ENCODE assay signal across 19 cellular contexts in genomic region chr17:13643196-13643595, GRCh38. TPM values are rescaled to one million over a fixed set of nuclear protein-coding genes. Genes with fewer than 3 reads are reported as not detected.
DNase-seq lines count a peak whose midpoint lies in the region; FAIRE-seq and TF ChIP-seq lines count a peak whose summit lies in the region.
"Had no signal": no experiment of that assay in that cellular context is flagged by ENCODE, and none has a peak within 500 bp of the region (broad histone marks: within the 10 kb centered on the region; RNA-seq: fewer than 3 reads in every experiment).

No MANE protein-coding gene starts in this region.

- peak overlapping the region; percentile 59 for H3K27ac ChIP-seq in endodermal cell (ENCODE audit: low read depth, low read length)
- peak overlapping the region; percentile 65 for H3K27ac ChIP-seq in neuronal stem cell (replicated peaks; ENCODE audit: low read length)
- H3K27ac ChIP-seq in mesenchymal stem cell (ENCODE audit: low read length, poor library complexity, severe bottlenecking), result no peak overlapping the region
- H3K27ac ChIP-seq: A549, C4-2B, HL-60 had no signal

- H2BK12ac ChIP-seq in neuronal stem cell (ENCODE audit: low read length), result no peak overlapping the region
- no peak overlapping the region for H2BK12ac ChIP-seq in mesenchymal stem cell (ENCODE audit: low read length in 2 of 2)

- H3K4ac ChIP-seq in neuronal stem cell (ENCODE audit: low read length), result no peak overlapping the region
- H3K4ac ChIP-seq in mesenchymal stem cell (ENCODE audit: low read depth in 1 of 2, low read length in 2 of 2), result no peak overlapping the region

- H3K36me3 Mint-ChIP-seq in endodermal cell (ENCODE audit: low read depth), result no peaks in the 10 kb centered on the region
- H3K36me3 Mint-ChIP-seq: CD4-positive, alpha-beta memory T cell had no signal

- DNase-seq in NT2/D1 (ENCODE audit: low read depth, low spot score) (peak; percentile 46), endodermal cell (no peak), neuronal stem cell (ENCODE audit: low spot score) (peak; percentile 76), cardiac septum (ENCODE audit: low spot score) (no peak), RCC 7860 (ENCODE audit: low spot score) (no peak), mesenchymal stem cell (no peak)
- DNase-seq: BE2C; CD4-positive, alpha-beta memory T cell; COR-L47; DMS153; DMS79 treated with DMSO at 0.1 percent for 48 hours; EL; GDM1; IMR-90 had no signal

- H3K14ac ChIP-seq in neuronal stem cell (ENCODE audit: low read length) (no peak overlapping the region), mesenchymal stem cell (ENCODE audit: low read length in 2 of 2) (no peak overlapping the region)

- no peak overlapping the region for H3K4me3 ChIP-seq in NT2/D1 (ENCODE audit: insufficient read length, low read depth)
- H3K4me3 ChIP-seq in endodermal cell (ENCODE audit: low read length), result no peak overlapping the region
- H3K4me3 ChIP-seq in neuronal stem cell (ENCODE audit: low read length in 2 of 2), result no peak overlapping the region
- no peak overlapping the region for H3K4me3 ChIP-seq in mesenchymal stem cell (ENCODE audit: insufficient read depth in 1 of 2, low read depth in 1 of 2, low read length in 2 of 2)
- H3K4me3 ChIP-seq: A549 had no signal

- H3K27ac Mint-ChIP-seq in endodermal cell, result no peak overlapping the region
- H3K27ac Mint-ChIP-seq: CD4-positive, alpha-beta memory T cell had no signal

- no peak overlapping the region for H3K18ac ChIP-seq in neuronal stem cell (ENCODE audit: low read length)
- H3K18ac ChIP-seq in mesenchymal stem cell (ENCODE audit: low read depth in 1 of 2, low read length in 2 of 2), result no peak overlapping the region

- H4K91ac ChIP-seq in neuronal stem cell (ENCODE audit: low read depth, low read length, poor library complexity) (no peak overlapping the region), mesenchymal stem cell (ENCODE audit: low read length) (no peak overlapping the region)

- no peak overlapping the region for H4K8ac ChIP-seq in neuronal stem cell (ENCODE audit: low read depth, low read length)
- no peak overlapping the region for H4K8ac ChIP-seq in mesenchymal stem cell (ENCODE audit: low read length)

- TF ChIP-seq CTCF in endodermal cell (conservative IDR thresholded peaks at IDR 0.05), result no peak

- no peaks in the 10 kb centered on the region for H3K9me3 Mint-ChIP-seq in endodermal cell

- H2BK15ac ChIP-seq in neuronal stem cell (ENCODE audit: low read length) (no peak overlapping the region), mesenchymal stem cell (ENCODE audit: low read depth, poor library complexity, severe bottlenecking) (no peak overlapping the region)

- H2AK5ac ChIP-seq in neuronal stem cell (ENCODE audit: low read depth, low read length) (no peak overlapping the region), mesenchymal stem cell (ENCODE audit: low read length, severe bottlenecking) (no peak overlapping the region)

- 81% methylated on average over 2 of the region's 2 CpGs; no CpG with 5 or more reads in 1 of the 2 experiments for WGBS in endodermal cell (ENCODE audit: insufficient coverage in 1 of 2, insufficient read length in 1 of 2), 2 experiments
- WGBS in neuronal stem cell (ENCODE audit: extremely low coverage in 2 of 2, insufficient read length in 2 of 2, insufficient replicate concordance in 1 of 2), 2 donors, result no CpG with 5 or more reads among the region's 2 CpGs
- 88% methylated on average over 1 of the region's 2 CpGs for WGBS in mesenchymal stem cell

- H2AFZ ChIP-seq in neuronal stem cell (ENCODE audit: low read length), result no peak overlapping the region
- H2AFZ ChIP-seq in mesenchymal stem cell (ENCODE audit: low read depth, low read length), result no peak overlapping the region

- H3K9me3 ChIP-seq in NT2/D1 (ENCODE audit: insufficient read depth, low read length) (no peaks in the 10 kb centered on the region), endodermal cell (ENCODE audit: control insufficient read depth, low read length) (no peaks in the 10 kb centered on the region), neuronal stem cell (replicated peaks in 1 of 2; ENCODE audit: control insufficient read depth in 2 of 2, insufficient read depth in 1 of 2, low read depth in 1 of 2, low read length in 2 of 2) (no peaks in the 10 kb centered on the region), mesenchymal stem cell (ENCODE audit: control insufficient read depth, low read length) (no peaks in the 10 kb centered on the region)
- H3K9me3 ChIP-seq: BE2C had no signal

- peaks cover 5% of the 10 kb centered on the region for H3K27me3 Mint-ChIP-seq in endodermal cell (ENCODE audit: insufficient read depth)
- H3K27me3 Mint-ChIP-seq: CD4-positive, alpha-beta memory T cell had no signal

- no peaks in the 10 kb centered on the region for H3K36me3 ChIP-seq in NT2/D1 (ENCODE audit: insufficient read depth, insufficient read length, low read length)
- no peaks in the 10 kb centered on the region for H3K36me3 ChIP-seq in endodermal cell (ENCODE audit: control insufficient read depth, insufficient read depth, low read length)
- H3K36me3 ChIP-seq in neuronal stem cell (replicated peaks in 1 of 2; ENCODE audit: control insufficient read depth in 2 of 2, insufficient read depth in 2 of 2, low read length in 2 of 2), result no peaks in the 10 kb centered on the region
- no peaks in the 10 kb centered on the region for H3K36me3 ChIP-seq in mesenchymal stem cell (ENCODE audit: control insufficient read depth in 1 of 2, insufficient read depth in 2 of 2, low read depth in 1 of 2, low read length in 2 of 2)
- H3K36me3 ChIP-seq: BE2C had no signal

- H3K79me1 ChIP-seq in neuronal stem cell (ENCODE audit: low read depth, low read length) (no peaks in the 10 kb centered on the region), mesenchymal stem cell (replicated peaks; ENCODE audit: low read length, poor library complexity, severe bottlenecking) (no peaks in the 10 kb centered on the region)

- H3K4me1 ChIP-seq in NT2/D1 (ENCODE audit: insufficient read depth, insufficient read length) (no peaks in the 10 kb centered on the region), endodermal cell (ENCODE audit: control insufficient read depth, insufficient read depth, low read length) (peaks cover 7% of the 10 kb centered on the region), neuronal stem cell (ENCODE audit: control insufficient read depth in 2 of 2, insufficient read depth in 1 of 2, low read depth in 1 of 2, low read length in 2 of 2) (peaks cover 15 to 49% of the 10 kb centered on the region in 2 donors), mesenchymal stem cell (ENCODE audit: control insufficient read depth, insufficient read depth, low read depth, low read length) (no peaks in the 10 kb centered on the region)
- H3K4me1 ChIP-seq: A549, BE2C had no signal

- H3K4me3 Mint-ChIP-seq in endodermal cell, result no peak overlapping the region
- H3K4me3 Mint-ChIP-seq: CD4-positive, alpha-beta memory T cell had no signal

- no peak overlapping the region for H2BK5ac ChIP-seq in neuronal stem cell (ENCODE audit: low read length)
- H2BK5ac ChIP-seq in mesenchymal stem cell (ENCODE audit: low read depth, low read length, poor library complexity, severe bottlenecking), result no peak overlapping the region

- H3K23ac ChIP-seq in neuronal stem cell (ENCODE audit: low read depth, low read length, poor library complexity) (no peak overlapping the region), mesenchymal stem cell (ENCODE audit: low read length in 2 of 2) (no peak overlapping the region)

- H3K4me2 ChIP-seq in neuronal stem cell (ENCODE audit: insufficient read depth, low read length, poor library complexity, severe bottlenecking) (no peak overlapping the region), mesenchymal stem cell (ENCODE audit: low read length, poor library complexity, severe bottlenecking) (no peak overlapping the region)
- H3K4me2 ChIP-seq: A549 had no signal

- H2BK120ac ChIP-seq in neuronal stem cell (ENCODE audit: low read depth, low read length) (no peak overlapping the region), mesenchymal stem cell (ENCODE audit: low read depth, low read length) (no peak overlapping the region)

- H3K27me3 ChIP-seq in NT2/D1 (ENCODE audit: insufficient read depth, insufficient read length) (no peaks in the 10 kb centered on the region), endodermal cell (ENCODE audit: control insufficient read depth, insufficient read depth, low read length, poor library complexity, severe bottlenecking) (no peaks in the 10 kb centered on the region), neuronal stem cell (ENCODE audit: control insufficient read depth in 3 of 3, insufficient read depth in 3 of 3, low read depth in 1 of 3, low read length in 3 of 3) (no peaks in the 10 kb centered on the region), mesenchymal stem cell (ENCODE audit: control insufficient read depth in 1 of 2, insufficient read depth in 1 of 2, low read length in 2 of 2) (no peaks in the 10 kb centered on the region)
- H3K27me3 ChIP-seq: BE2C had no signal

- H3K9ac ChIP-seq in NT2/D1 (ENCODE audit: insufficient read length, low read depth) (no peak overlapping the region), endodermal cell (ENCODE audit: extremely low read depth, low read length, poor library complexity, severe bottlenecking) (no peak overlapping the region), neuronal stem cell (ENCODE audit: low read depth, low read length, poor library complexity) (no peak overlapping the region), mesenchymal stem cell (ENCODE audit: low read length) (no peak overlapping the region)

- peaks cover 10% of the 10 kb centered on the region for H3K4me1 Mint-ChIP-seq in endodermal cell
- H3K4me1 Mint-ChIP-seq: CD4-positive, alpha-beta memory T cell had no signal

- FAIRE-seq in RCC 7860 (lab: Jason Lieb, UNC), result no peak
- FAIRE-seq: A549, D721Med, GM12892 had no signal

- intact Hi-C loops in cardiac septum (cut with DNase I), result loop anchor here (5.0 kb wide), 1 partner anchor 244 kb away; no protein-coding TSS in a partner anchor

RNA-seq across cellular contexts. Expression of gene HS3ST3A1, which starts 41.5 kb away (rescaled TPM):
- total RNA-seq in endodermal cell, result 1 to 10 TPM; 1.9 to 2.4 TPM
- polyA plus RNA-seq in endodermal cell (2013, experiment 1 of 2), result 4.1 TPM
- 4.3 TPM for polyA plus RNA-seq in endodermal cell (2013, experiment 2 of 2)
- polyA plus RNA-seq in neuronal stem cell (2013, experiment 1 of 2), result 12.8 TPM
- 13.0 TPM for polyA plus RNA-seq in neuronal stem cell (2013, experiment 2 of 2)
- 3.2 TPM for total RNA-seq in cardiac septum
- polyA plus RNA-seq in mesenchymal stem cell (2013, experiment 1 of 2), result 11.7 TPM
- 10.4 TPM for polyA plus RNA-seq in mesenchymal stem cell (2013, experiment 2 of 2)
- polyA plus RNA-seq: A549 had no signal

Comparison
In these comparisons a context has a peak if more than half of its experiments do, and no peak if none do; other contexts are left out.
1. DNase-seq: peak in NT2/D1 (single experiment) and neuronal stem cell (single experiment); none in endodermal cell (single experiment), cardiac septum (single experiment), RCC 7860 (single experiment) and mesenchymal stem cell (single experiment).